In genomic region chr6:33610779-33611421, GRCh38 we compare ENCODE assay signal across 10 cellular contexts. TPM values are rescaled to one million over a fixed set of nuclear protein-coding genes. Genes with fewer than 3 reads are reported as not detected.
DNase-seq lines count a peak whose midpoint lies in the region; ATAC-seq and TF ChIP-seq lines count a peak whose summit lies in the region.
"Had no signal": no experiment of that assay in that cellular context is flagged by ENCODE, and none has a peak within 500 bp of the region (broad histone marks: within the 10 kb centered on the region; RNA-seq: fewer than 3 reads in every experiment).

No MANE protein-coding gene starts in this region.

- intact Hi-C loops in head of caudate nucleus (cut with DNase I): no loop called here
- intact Hi-C loops in thyroid gland (cut with DNase I): no loop called here

- TF ChIP-seq CTCF in thyroid gland (IDR thresholded peaks at IDR 0.05): no peak

- ATAC-seq in SK-N-SH treated with all-trans-retinoic acid at 6 μM for 48 hours (peak; percentile 32; the same call in 1 of the 3 replicates), GM18867 (IDR thresholded peaks at IDR 0.05; ENCODE audit: unreplicated experiment) (no peak)

- H3K27ac ChIP-seq in thyroid gland: peak overlapping the region; percentile 14 to 69 (median 41)

- no peaks in the 10 kb centered on the region for H3K9me3 ChIP-seq in thyroid gland

- H3K4me3 ChIP-seq in thyroid gland (replicated peaks in 1 of 3): no peak overlapping the region

- peak in 41 of 42 donors; percentile 59 to 89 (median 79) for DNase-seq in head of caudate nucleus
- DNase-seq in mucosa of gallbladder (ENCODE audit: low spot score): peak; percentile 80
- DNase-seq in thyroid gland: peak; percentile 65
- DNase-seq in stimulated activated CD4-positive, alpha-beta T cell treated with anti-CD3 and anti-CD28 coated beads, Interleukin-15, amount 100 ng/mL, for 24 hours: no peak
- no peak for DNase-seq in germinal center (ENCODE audit: low spot score)
- DNase-seq in NCI-H226: no peak
- DNase-seq: NCI-H2171 treated with DMSO at 0.1 percent for 48 hours, SHP77 treated with DMSO at 0.1 percent for 48 hours had no signal

- no peak for TF ChIP-seq POLR2A in thyroid gland (IDR thresholded peaks at IDR 0.05)

- peaks cover 16 to 32% of the 10 kb centered on the region in 2 donors for H3K4me1 ChIP-seq in thyroid gland

- no peaks in the 10 kb centered on the region for H3K27me3 ChIP-seq in thyroid gland

- H3K36me3 ChIP-seq in thyroid gland: no peaks in the 10 kb centered on the region

- WGBS in thyroid gland, 2 donors: 39 to 50% methylated on average over 12 to 13 of the region's 13 CpGs

TF ChIP-seq in SK-N-SH treated with all-trans-retinoic acid at 6 μM for 48 hours, 23 proteins besides CTCF, POLR2A, EP300 and RAD21:
- TF ChIP-seq ARNTL (CRISPR knock-in tag; IDR thresholded peaks at IDR 0.05; ENCODE audit: borderline replicate concordance, low read depth): no peak
- TF ChIP-seq TCF4 (CRISPR knock-in tag; IDR thresholded peaks at IDR 0.05; ENCODE audit: borderline replicate concordance): peak; percentile 20; the same call in 1 of the 2 replicates

RNA-seq across cellular contexts. Expression of gene ITPR3, which starts 10.2 kb away (rescaled TPM):
- total RNA-seq in mucosa of gallbladder (104 TPM), thyroid gland (100 to 1,000 TPM in 2 of 4 donors, 10 to 100 TPM in 2; 77.8 to 145 (median 105) TPM)

RNA-seq across cellular contexts. Expression of gene BAK1, which starts 30.8 kb away (rescaled TPM):
- total RNA-seq in mucosa of gallbladder (28.2 TPM), thyroid gland (1 to 10 TPM; 2.3 to 8.5 (median 4.6) TPM)

Comparison
In these comparisons a context has a peak if more than half of its experiments do, and no peak if none do; other contexts are left out.
1. DNase-seq: peak in head of caudate nucleus (41 of 42), mucosa of gallbladder (single experiment) and thyroid gland (2 of 2); none in stimulated activated CD4-positive, alpha-beta T cell treated with anti-CD3 and anti-CD28 coated beads, Interleukin-15, amount 100 ng/mL, for 24 hours (single experiment), germinal center (single experiment) and NCI-H226 (single experiment).